ENCODE assay signal across 23 cellular contexts in the genomic region with DNA sequence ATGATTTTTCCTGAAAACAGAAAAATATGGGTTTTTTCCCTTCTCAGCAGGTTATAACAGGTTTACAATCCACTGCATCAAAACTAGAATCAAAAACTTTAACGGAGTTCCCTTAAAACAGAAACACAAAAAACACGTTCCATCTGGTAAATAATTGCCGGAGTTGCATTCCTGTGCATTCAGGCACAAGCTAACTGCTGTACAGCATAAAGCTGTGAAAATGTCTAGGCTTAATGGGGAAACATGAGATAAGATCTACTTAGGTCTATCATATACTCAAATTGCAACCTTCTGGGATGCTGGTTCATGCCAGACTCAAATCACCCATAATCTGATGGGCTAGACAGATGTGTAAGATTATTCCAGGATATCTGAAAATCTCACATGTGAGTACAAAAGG.
"Had no signal": no experiment of that assay in that cellular context is flagged by ENCODE, and none has a peak within 500 bp of the region (broad histone marks: within the 10 kb centered on the region; RNA-seq: fewer than 3 reads in every experiment).

No MANE protein-coding gene starts in this region.

- H3K36me3 ChIP-seq: lower lobe of right lung, right lobe of liver, stomach, upper lobe of left lung had no signal

- H3K9me3 ChIP-seq: body of pancreas, lower lobe of right lung, right lobe of liver, stomach, upper lobe of left lung had no signal

- H3K4me1 ChIP-seq: lower lobe of right lung, right lobe of liver, stomach, upper lobe of left lung had no signal

- H3K27me3 Mint-ChIP-seq: activated CD4-positive, alpha-beta memory T cell treated with anti-CD3 and anti-CD28 coated beads for 36 hours; activated naive CD8-positive, alpha-beta T cell treated with anti-CD3 and anti-CD28 coated beads for 36 hours; activated T-helper 17 cell treated with anti-CD3 and anti-CD28 coated beads, Interleukin-2, amount 50 U/mL, for 72 hours had no signal

- H3K9me3 Mint-ChIP-seq: activated T-helper 17 cell treated with anti-CD3 and anti-CD28 coated beads, Interleukin-2, amount 50 U/mL, for 72 hours; natural killer cell treated with Interleukin-12 subunit alpha and Interleukin-12 subunit beta and Interleukin-15 and Interleukin-18, amount 100 ng/mL, for 72 hours had no signal

- DNase-seq: activated CD4-positive, alpha-beta memory T cell treated with anti-CD3 and anti-CD28 coated beads for 36 hours; activated CD4-positive, alpha-beta T cell treated with anti-CD3 and anti-CD28 coated beads for 4 hours; activated naive CD4-positive, alpha-beta T cell; activated naive CD8-positive, alpha-beta T cell treated with anti-CD3 and anti-CD28 coated beads for 36 hours; amniotic stem cell; body of pancreas; caudate nucleus; endodermal cell; erythroblast; head of caudate nucleus; immature natural killer cell; left colon; lower lobe of right lung; nucleus accumbens; right lobe of liver; small intestine; stimulated activated CD4-positive, alpha-beta T cell treated with anti-CD3 and anti-CD28 coated beads, Interleukin-4, amount 100 ng/mL, for 1 hour; stomach; SW 1271; upper lobe of left lung had no signal

- H3K4me3 Mint-ChIP-seq: activated CD4-positive, alpha-beta memory T cell treated with anti-CD3 and anti-CD28 coated beads for 36 hours; activated naive CD8-positive, alpha-beta T cell treated with anti-CD3 and anti-CD28 coated beads for 36 hours; activated T-helper 17 cell treated with anti-CD3 and anti-CD28 coated beads, Interleukin-2, amount 50 U/mL, for 72 hours; endodermal cell; immature natural killer cell; natural killer cell treated with Interleukin-12 subunit alpha and Interleukin-12 subunit beta and Interleukin-15 and Interleukin-18, amount 100 ng/mL, for 72 hours; WTC11 had no signal

- H3K27ac Mint-ChIP-seq: activated CD4-positive, alpha-beta memory T cell treated with anti-CD3 and anti-CD28 coated beads for 36 hours; activated naive CD8-positive, alpha-beta T cell treated with anti-CD3 and anti-CD28 coated beads for 36 hours; activated T-helper 17 cell treated with anti-CD3 and anti-CD28 coated beads, Interleukin-2, amount 50 U/mL, for 72 hours; endodermal cell; immature natural killer cell; natural killer cell treated with Interleukin-12 subunit alpha and Interleukin-12 subunit beta and Interleukin-15 and Interleukin-18, amount 100 ng/mL, for 72 hours; WTC11 had no signal

- ATAC-seq: activated T-helper 17 cell treated with anti-CD3 and anti-CD28 coated beads, Interleukin-2, amount 50 U/mL, for 72 hours; body of pancreas; left colon; lower lobe of right lung; natural killer cell treated with Interleukin-12 subunit alpha and Interleukin-12 subunit beta and Interleukin-15 and Interleukin-18, amount 100 ng/mL, for 72 hours; right lobe of liver; WTC11 had no signal

- H3K27ac ChIP-seq: lower lobe of right lung, right lobe of liver, stomach, upper lobe of left lung had no signal

- H3K4me1 Mint-ChIP-seq: activated naive CD8-positive, alpha-beta T cell treated with anti-CD3 and anti-CD28 coated beads for 36 hours; activated T-helper 17 cell treated with anti-CD3 and anti-CD28 coated beads, Interleukin-2, amount 50 U/mL, for 72 hours; immature natural killer cell had no signal

- H3K27me3 ChIP-seq: body of pancreas, stomach, upper lobe of left lung had no signal

- H3K4me3 ChIP-seq: body of pancreas, lower lobe of right lung, right lobe of liver, stomach, upper lobe of left lung had no signal

- H3K36me3 Mint-ChIP-seq: natural killer cell treated with Interleukin-12 subunit alpha and Interleukin-12 subunit beta and Interleukin-15 and Interleukin-18, amount 100 ng/mL, for 72 hours had no signal
